ENCODE assay signal across 17 cellular contexts in genomic region chr2:186605041-186605440, GRCh38. TPM values are rescaled to one million over a fixed set of nuclear protein-coding genes. Genes with fewer than 3 reads are reported as not detected.
DNase-seq lines count a peak whose midpoint lies in the region; ATAC-seq, FAIRE-seq and TF ChIP-seq lines count a peak whose summit lies in the region.
"Had no signal": no experiment of that assay in that cellular context is flagged by ENCODE, and none has a peak within 500 bp of the region (broad histone marks: within the 10 kb centered on the region; RNA-seq: fewer than 3 reads in every experiment).

No MANE protein-coding gene starts in this region.

- H3K4me1 ChIP-seq in CD4-positive, alpha-beta memory T cell (ENCODE audit: insufficient read depth, low read length) = no peaks in the 10 kb centered on the region
- H3K4me1 ChIP-seq: BE2C had no signal

- no peak for DNase-seq in H54 (ENCODE audit: insufficient read length, low spot score)
- no peak for DNase-seq in WTC11 (ENCODE audit: low spot score)
- no peak for DNase-seq in left ventricle myocardium superior
- DNase-seq in progenitor cell of endocrine pancreas (ENCODE audit: low spot score, unreplicated experiment) = no peak
- DNase-seq in activated CD4-positive, alpha-beta T cell treated with anti-CD3 and anti-CD28 coated beads, Interleukin-2, amount 50 U/mL, for 48 hours = no peak
- no peak for DNase-seq in DMS 273 (lab: John Stamatoyannopoulos, UW; ENCODE audit: unreplicated experiment)
- no peak for DNase-seq in CD4-positive, alpha-beta memory T cell
- DNase-seq in OCI-M2 (lab: John Stamatoyannopoulos, UW; ENCODE audit: unreplicated experiment) = no peak
- DNase-seq: activated CD4-positive, alpha-beta memory T cell treated with anti-CD3 and anti-CD28 coated beads for 36 hours; activated effector memory CD4-positive, alpha-beta T cell treated with Interleukin-2 at 50 U/mL for 16 hours; BE2C; H7; NCI-H1105 treated with DMSO at 0.1 percent for 48 hours; retina; T1000 had no signal

- H3K27me3 Mint-ChIP-seq in WTC11 (ENCODE audit: low read depth) (no peaks in the 10 kb centered on the region), progenitor cell of endocrine pancreas (no peaks in the 10 kb centered on the region)
- H3K27me3 Mint-ChIP-seq in CD4-positive, alpha-beta memory T cell = no peaks in the 10 kb centered on the region
- H3K27me3 Mint-ChIP-seq: activated CD4-positive, alpha-beta memory T cell treated with anti-CD3 and anti-CD28 coated beads for 36 hours had no signal

- peaks cover 7% of the 10 kb centered on the region for H3K36me3 ChIP-seq in CD4-positive, alpha-beta memory T cell (ENCODE audit: insufficient read depth, low read length)
- H3K36me3 ChIP-seq: BE2C had no signal

- H3K4me1 Mint-ChIP-seq in WTC11 (peaks cover 20% of the 10 kb centered on the region), progenitor cell of endocrine pancreas (ENCODE audit: low read depth) (peaks cover 17% of the 10 kb centered on the region)
- H3K4me1 Mint-ChIP-seq in CD4-positive, alpha-beta memory T cell = peaks cover 0 to 4% (median under 1%) of the 10 kb centered on the region in 4 donors

- CTCF ChIA-PET in WTC11 (lab: Charles Lee) = no interaction called here
- CTCF ChIA-PET in CD4-positive, alpha-beta memory T cell (lab: Charles Lee; ENCODE audit: partially characterized antibody) = no interaction called here

- POLR2A ChIA-PET in WTC11 (lab: Charles Lee) = no interaction called here
- POLR2A ChIA-PET in CD4-positive, alpha-beta memory T cell (lab: Charles Lee; ENCODE audit: partially characterized antibody) = no interaction called here

- no peaks in the 10 kb centered on the region for H3K9me3 Mint-ChIP-seq in WTC11
- H3K9me3 Mint-ChIP-seq in progenitor cell of endocrine pancreas (ENCODE audit: low read depth) = no peaks in the 10 kb centered on the region
- no peaks in the 10 kb centered on the region for H3K9me3 Mint-ChIP-seq in CD4-positive, alpha-beta memory T cell
- H3K9me3 Mint-ChIP-seq: activated CD4-positive, alpha-beta memory T cell treated with anti-CD3 and anti-CD28 coated beads for 36 hours had no signal

- H3K27me3 ChIP-seq in CD4-positive, alpha-beta memory T cell (ENCODE audit: insufficient read depth, low read length) = no peaks in the 10 kb centered on the region
- H3K27me3 ChIP-seq: BE2C had no signal

- no peak overlapping the region for H3K4me3 Mint-ChIP-seq in WTC11
- no peak overlapping the region for H3K4me3 Mint-ChIP-seq in progenitor cell of endocrine pancreas (ENCODE audit: low read depth)
- H3K4me3 Mint-ChIP-seq in CD4-positive, alpha-beta memory T cell = no peak overlapping the region
- H3K4me3 Mint-ChIP-seq: activated CD4-positive, alpha-beta memory T cell treated with anti-CD3 and anti-CD28 coated beads for 36 hours had no signal

- TF ChIP-seq CTCF in WTC11 (IDR thresholded peaks at IDR 0.05) = no peak
- no peak for TF ChIP-seq CTCF in progenitor cell of endocrine pancreas (IDR thresholded peaks at IDR 0.05; ENCODE audit: unreplicated experiment)

- ATAC-seq in WTC11 = peak; percentile 61
- peak; percentile 53 for ATAC-seq in left ventricle myocardium superior

- H3K27ac Mint-ChIP-seq in WTC11 (peak overlapping the region; percentile 54), progenitor cell of endocrine pancreas (peak overlapping the region; percentile 85)
- H3K27ac Mint-ChIP-seq in CD4-positive, alpha-beta memory T cell = no peak overlapping the region
- H3K27ac Mint-ChIP-seq: activated CD4-positive, alpha-beta memory T cell treated with anti-CD3 and anti-CD28 coated beads for 36 hours had no signal

- no peaks in the 10 kb centered on the region for H3K9me3 ChIP-seq in CD4-positive, alpha-beta memory T cell (ENCODE audit: control insufficient read depth in 1 of 2, low read length in 2 of 2)
- H3K9me3 ChIP-seq: BE2C had no signal

- no peak overlapping the region for H3K27ac ChIP-seq in CD4-positive, alpha-beta memory T cell (ENCODE audit: low read depth, low read length)

- intact Hi-C loops in left ventricle myocardium superior (cut with micrococcal nuclease) = no loop called here
- intact Hi-C loops in CD4-positive, alpha-beta memory T cell (cut with micrococcal nuclease) = no loop called here

- TF ChIP-seq POLR2A in H54 (IDR thresholded peaks at IDR 0.05; ENCODE audit: low read depth, low read length) = no peak

- FAIRE-seq in H54 (lab: Jason Lieb, UNC) = peak; percentile 72
- FAIRE-seq: bronchial epithelial cell, HTR-8/SVneo had no signal

- H3K4me3 ChIP-seq in CD4-positive, alpha-beta memory T cell (ENCODE audit: low read length in 2 of 2) = no peak overlapping the region

- H3K36me3 Mint-ChIP-seq in WTC11 = no peaks in the 10 kb centered on the region
- peaks cover 2% of the 10 kb centered on the region for H3K36me3 Mint-ChIP-seq in progenitor cell of endocrine pancreas (ENCODE audit: insufficient read depth)
- peaks cover 18 to 19% of the 10 kb centered on the region in 2 donors for H3K36me3 Mint-ChIP-seq in CD4-positive, alpha-beta memory T cell

TF ChIP-seq in WTC11, 78 proteins besides CTCF, POLR2A, EP300 and RAD21:
- no peak for TF ChIP-seq ZNF317 (CRISPR knock-in tag; IDR thresholded peaks at IDR 0.05; ENCODE audit: borderline replicate concordance, low read depth)
- TF ChIP-seq E2F5 (CRISPR knock-in tag; IDR thresholded peaks at IDR 0.05) = no peak
- TF ChIP-seq HMGXB4 (CRISPR knock-in tag; IDR thresholded peaks at IDR 0.05) = no peak
- no peak for TF ChIP-seq ELF4 (CRISPR knock-in tag; IDR thresholded peaks at IDR 0.05; ENCODE audit: low read depth)
- TF ChIP-seq GTF2I (CRISPR knock-in tag; conservative IDR thresholded peaks at IDR 0.05) = no peak
- no peak for TF ChIP-seq EMX1 (CRISPR knock-in tag; IDR thresholded peaks at IDR 0.05)
- TF ChIP-seq SP1 (CRISPR knock-in tag; conservative IDR thresholded peaks at IDR 0.05) = no peak
- TF ChIP-seq ARID4B (CRISPR knock-in tag; IDR thresholded peaks at IDR 0.05; ENCODE audit: borderline replicate concordance) = no peak
- TF ChIP-seq GABPB1 (CRISPR knock-in tag; IDR thresholded peaks at IDR 0.05) = no peak
- TF ChIP-seq NFYB (CRISPR knock-in tag; conservative IDR thresholded peaks at IDR 0.05; ENCODE audit: low read depth) = no peak
- no peak for TF ChIP-seq FOXP1 (CRISPR knock-in tag; IDR thresholded peaks at IDR 0.05; ENCODE audit: borderline replicate concordance)
- no peak for TF ChIP-seq ZNF138 (CRISPR knock-in tag; conservative IDR thresholded peaks at IDR 0.05)

RNA-seq across cellular contexts. Expression of gene ITGAV, which starts 15.2 kb away (rescaled TPM):
- total RNA-seq in WTC11 (2021) = 26.5 to 30.0 TPM (median 27.7 TPM) in 3 replicates
- 143 TPM for total RNA-seq in left ventricle myocardium superior
- total RNA-seq in progenitor cell of endocrine pancreas = 69.1 and 75.3 TPM in 2 replicates
- 10 to 100 TPM; 11.0 to 12.0 TPM for total RNA-seq in CD4-positive, alpha-beta memory T cell
- polyA plus RNA-seq in CD4-positive, alpha-beta memory T cell = 1 to 10 TPM; 1.2 to 2.3 TPM

Comparison
In these comparisons a context has a peak if more than half of its experiments do, and no peak if none do; other contexts are left out.
1. H3K27ac Mint-ChIP-seq: peak in WTC11 (single experiment) and progenitor cell of endocrine pancreas (single experiment); none in CD4-positive, alpha-beta memory T cell (0 of 7).